In the genomic region with DNA sequence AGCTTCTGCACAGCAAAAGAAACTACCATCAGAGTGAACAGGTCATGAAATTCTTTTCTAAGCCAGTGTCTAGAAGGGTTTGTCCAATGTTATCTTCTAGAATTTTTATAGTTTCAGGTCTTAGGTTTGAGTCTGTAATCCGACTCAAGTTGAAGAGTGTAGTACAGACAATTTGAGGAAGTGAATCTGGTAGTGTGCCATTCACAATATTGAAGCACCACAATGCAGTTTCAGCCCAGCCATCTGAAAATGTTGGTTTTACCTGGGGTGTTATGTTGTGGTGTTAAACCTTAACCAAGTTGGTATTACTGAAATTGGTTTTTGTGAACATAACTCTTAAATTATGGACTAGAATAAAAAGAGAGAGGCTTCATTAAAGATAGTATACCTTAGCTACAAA, we compare ENCODE assay signal across 18 cellular contexts.
A peak's percentile ranks its signal among the peaks of the same experiment; 100 is the strongest.
DNase-seq lines count a peak whose midpoint lies in the region; ATAC-seq, FAIRE-seq and TF ChIP-seq lines count a peak whose summit lies in the region.
"Had no signal": no experiment of that assay in that cellular context is flagged by ENCODE, and none has a peak within 500 bp of the region (broad histone marks: within the 10 kb centered on the region; RNA-seq: fewer than 3 reads in every experiment).

No MANE protein-coding gene starts in this region.

- no TSS peak for BruUV-seq in GM12878 (replicated peaks; lab: Mats Ljungman, UMichigan)

- no peaks in the 10 kb centered on the region for H3K79me2 ChIP-seq in GM12878 (ENCODE audit: control insufficient read depth, insufficient read depth, low read length)

- CTCF ChIA-PET in GM12878 (lab: Yijun Ruan, JAX) (no interaction called here), T-cell (lab: Charles Lee) (no interaction called here)

- TF ChIP-seq POLR2A in GM12878 (IDR thresholded peaks at IDR 0.05; ENCODE audit: low read depth, low read length) (no peak), heart left ventricle (IDR thresholded peaks at IDR 0.05) (no peak)

- H3K4me3 Mint-ChIP-seq in T-cell = no peak overlapping the region
- H3K4me3 Mint-ChIP-seq: immature natural killer cell, mesothelial cell of epicardium, WTC11 had no signal

- H3K27me3 ChIP-seq in GM12878 (replicated peaks in 1 of 2; ENCODE audit: control insufficient read depth in 2 of 2, insufficient read depth in 2 of 2, low read length in 1 of 2) = no peaks in the 10 kb centered on the region
- H3K27me3 ChIP-seq in heart left ventricle = no peaks in the 10 kb centered on the region
- H3K27me3 ChIP-seq: gastrocnemius medialis had no signal

- H3K4me1 ChIP-seq in GM12878 (ENCODE audit: control insufficient read depth, insufficient read depth, low read length) (no peaks in the 10 kb centered on the region), heart left ventricle (no peaks in the 10 kb centered on the region)
- H3K4me1 ChIP-seq: HAP-1 had no signal

- in situ Hi-C loops in GM12878 (cut with MboI) = no loop called here

- H3K9ac ChIP-seq in GM12878 (ENCODE audit: control insufficient read depth, insufficient read depth, low read length) = no peak overlapping the region

- RAD21 ChIA-PET in GM12878 (lab: Charles Lee; ENCODE audit: unreplicated experiment) = no interaction called here

- intact Hi-C loops in GM12878 (cut with micrococcal nuclease; ENCODE audit: unreplicated experiment) (no loop called here), heart left ventricle (cut with DNase I) (no loop called here)

- TF ChIP-seq CTCF in GM12878 (IDR thresholded peaks at IDR 0.05 in 2 of 3, conservative IDR thresholded peaks at IDR 0.05 in 1 of 3; ENCODE audit: control insufficient read depth in 2 of 3, extremely low read depth in 1 of 3, insufficient read depth in 1 of 3, low read depth in 3 of 3, low read length in 3 of 3) = no peak
- TF ChIP-seq CTCF in heart left ventricle (IDR thresholded peaks at IDR 0.05) = no peak

- no peaks in the 10 kb centered on the region for H3K36me3 Mint-ChIP-seq in T-cell
- H3K36me3 Mint-ChIP-seq: immature natural killer cell had no signal

- DNase-seq in GM12878 (ENCODE audit: low read depth, low spot score) = peak; percentile 9
- DNase-seq in heart left ventricle = no peak
- no peak for DNase-seq in T-cell
- DNase-seq in retina = no peak
- DNase-seq: activated CD8-positive, alpha-beta memory T cell treated with anti-CD3 and anti-CD28 coated beads, Interleukin-2, amount 50 U/mL, for 4 hours; activated naive CD4-positive, alpha-beta T cell treated with anti-CD3 and anti-CD28 coated beads, Interleukin-2, amount 50 U/mL, for 16 hours; C1 segment of cervical spinal cord; gastrocnemius medialis; immature natural killer cell; nucleus accumbens had no signal

- FAIRE-seq in GM12878 (lab: Jason Lieb, UNC) = no peak
- FAIRE-seq: bronchial epithelial cell had no signal

- H3K4me3 ChIP-seq in GM12878 (no peak overlapping the region), heart left ventricle (no peak overlapping the region)
- H3K4me3 ChIP-seq: gastrocnemius medialis, HAP-1, skin epidermis had no signal

- peaks cover 0 to 4% of the 10 kb centered on the region in 2 donors for H3K27me3 Mint-ChIP-seq in T-cell

- 0% methylated on average over 1 of the region's 1 CpG for WGBS in GM12878 (ENCODE audit: insufficient coverage, insufficient replicate concordance, low lambda C conversion rate, missing lambda C conversion rate)
- WGBS in heart left ventricle, 4 donors = 48 to 62% (median 57%) methylated on average over 1 of the region's 1 CpG

- H4K20me1 ChIP-seq in GM12878 (ENCODE audit: control insufficient read depth, insufficient read depth) = no peaks in the 10 kb centered on the region

- H3K36me3 ChIP-seq in GM12878 (ENCODE audit: control insufficient read depth in 2 of 2, insufficient read depth in 2 of 2, low read length in 1 of 2) = no peaks in the 10 kb centered on the region
- no peaks in the 10 kb centered on the region for H3K36me3 ChIP-seq in heart left ventricle
- H3K36me3 ChIP-seq: gastrocnemius medialis, HAP-1 had no signal

- TF ChIP-seq EP300 in GM12878 (IDR thresholded peaks at IDR 0.05; ENCODE audit: borderline replicate concordance in 1 of 2, control insufficient read depth in 1 of 2, low read depth in 2 of 2, low read length in 2 of 2) = no peak

- no peak overlapping the region for H3K27ac Mint-ChIP-seq in T-cell
- H3K27ac Mint-ChIP-seq: immature natural killer cell, mesothelial cell of epicardium, WTC11 had no signal

- TF ChIP-seq RAD21 in GM12878 (IDR thresholded peaks at IDR 0.05; ENCODE audit: insufficient read depth, low read depth, low read length) = no peak

- H3K9me3 Mint-ChIP-seq in T-cell = no peaks in the 10 kb centered on the region

- H3K4me2 ChIP-seq in GM12878 (ENCODE audit: control insufficient read depth, insufficient read depth) = no peak overlapping the region

- POLR2A ChIA-PET in GM12878 (lab: Charles Lee) = no interaction called here
- POLR2A ChIA-PET in T-cell (lab: Charles Lee) = no interaction called here

- H3K9me3 ChIP-seq in GM12878 (replicated peaks; ENCODE audit: control insufficient read depth, insufficient read depth, low read length) = no peaks in the 10 kb centered on the region
- no peaks in the 10 kb centered on the region for H3K9me3 ChIP-seq in heart left ventricle
- H3K9me3 ChIP-seq: gastrocnemius medialis, HAP-1 had no signal

- H3K27ac ChIP-seq in GM12878 (ENCODE audit: control insufficient read depth, insufficient read depth) (no peak overlapping the region), heart left ventricle (no peak overlapping the region)
- H3K27ac ChIP-seq: gastrocnemius medialis, skin epidermis had no signal

- no peak overlapping the region for H2AFZ ChIP-seq in GM12878 (ENCODE audit: control insufficient read depth, low read depth, low read length)

- SMC1A ChIA-PET in GM12878 (lab: Charles Lee; ENCODE audit: uncharacterized antibody, unreplicated experiment) = interaction anchor here (0.6 kb wide), 1 partner anchor 338 kb away, joined by 3 read pairs; no protein-coding TSS in a partner anchor

- H3K4me1 Mint-ChIP-seq in T-cell = no peaks in the 10 kb centered on the region
- H3K4me1 Mint-ChIP-seq: immature natural killer cell had no signal

- peak; percentile 98 for ATAC-seq in GM18907 (IDR thresholded peaks at IDR 0.05; ENCODE audit: unreplicated experiment)
- peak; percentile 50 for ATAC-seq in GM21619 (IDR thresholded peaks at IDR 0.05; ENCODE audit: unreplicated experiment)
- ATAC-seq in HG03175 (IDR thresholded peaks at IDR 0.05; ENCODE audit: unreplicated experiment) = peak; percentile 81
- ATAC-seq in GM12878 = peak; percentile 71
- ATAC-seq in heart left ventricle = no peak
- ATAC-seq in T-cell (replicated peaks in 1 of 4) = no peak
- ATAC-seq: gastrocnemius medialis, WTC11 had no signal

TF ChIP-seq in GM12878, 131 proteins besides CTCF, POLR2A, EP300 and RAD21 (continues in another document):
- TF ChIP-seq RUNX3 (IDR thresholded peaks at IDR 0.05; ENCODE audit: low read length) (peak; percentile 35; the same call in 1 of the 2 replicates), SPI1 (IDR thresholded peaks at IDR 0.05; ENCODE audit: borderline replicate concordance, insufficient read depth, low read depth, low read length) (peak; percentile 82), SP1 (IDR thresholded peaks at IDR 0.05; ENCODE audit: low read depth, low read length) (no peak)
- TF ChIP-seq, protein P1, sequence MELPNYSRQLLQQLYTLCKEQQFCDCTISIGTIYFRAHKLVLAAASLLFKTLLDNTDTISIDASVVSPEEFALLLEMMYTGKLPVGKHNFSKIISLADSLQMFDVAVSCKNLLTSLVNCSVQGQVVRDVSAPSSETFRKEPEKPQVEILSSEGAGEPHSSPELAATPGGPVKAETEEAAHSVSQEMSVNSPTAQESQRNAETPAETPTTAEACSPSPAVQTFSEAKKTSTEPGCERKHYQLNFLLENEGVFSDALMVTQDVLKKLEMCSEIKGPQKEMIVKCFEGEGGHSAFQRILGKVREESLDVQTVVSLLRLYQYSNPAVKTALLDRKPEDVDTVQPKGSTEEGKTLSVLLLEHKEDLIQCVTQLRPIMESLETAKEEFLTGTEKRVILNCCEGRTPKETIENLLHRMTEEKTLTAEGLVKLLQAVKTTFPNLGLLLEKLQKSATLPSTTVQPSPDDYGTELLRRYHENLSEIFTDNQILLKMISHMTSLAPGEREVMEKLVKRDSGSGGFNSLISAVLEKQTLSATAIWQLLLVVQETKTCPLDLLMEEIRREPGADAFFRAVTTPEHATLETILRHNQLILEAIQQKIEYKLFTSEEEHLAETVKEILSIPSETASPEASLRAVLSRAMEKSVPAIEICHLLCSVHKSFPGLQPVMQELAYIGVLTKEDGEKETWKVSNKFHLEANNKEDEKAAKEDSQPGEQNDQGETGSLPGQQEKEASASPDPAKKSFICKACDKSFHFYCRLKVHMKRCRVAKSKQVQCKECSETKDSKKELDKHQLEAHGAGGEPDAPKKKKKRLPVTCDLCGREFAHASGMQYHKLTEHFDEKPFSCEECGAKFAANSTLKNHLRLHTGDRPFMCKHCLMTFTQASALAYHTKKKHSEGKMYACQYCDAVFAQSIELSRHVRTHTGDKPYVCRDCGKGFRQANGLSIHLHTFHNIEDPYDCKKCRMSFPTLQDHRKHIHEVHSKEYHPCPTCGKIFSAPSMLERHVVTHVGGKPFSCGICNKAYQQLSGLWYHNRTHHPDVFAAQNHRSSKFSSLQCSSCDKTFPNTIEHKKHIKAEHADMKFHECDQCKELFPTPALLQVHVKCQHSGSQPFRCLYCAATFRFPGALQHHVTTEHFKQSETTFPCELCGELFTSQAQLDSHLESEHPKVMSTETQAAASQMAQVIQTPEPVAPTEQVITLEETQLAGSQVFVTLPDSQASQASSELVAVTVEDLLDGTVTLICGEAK (IDR thresholded peaks at IDR 0.05; ENCODE audit: borderline replicate concordance) = no peak
- TF ChIP-seq, protein P2, sequence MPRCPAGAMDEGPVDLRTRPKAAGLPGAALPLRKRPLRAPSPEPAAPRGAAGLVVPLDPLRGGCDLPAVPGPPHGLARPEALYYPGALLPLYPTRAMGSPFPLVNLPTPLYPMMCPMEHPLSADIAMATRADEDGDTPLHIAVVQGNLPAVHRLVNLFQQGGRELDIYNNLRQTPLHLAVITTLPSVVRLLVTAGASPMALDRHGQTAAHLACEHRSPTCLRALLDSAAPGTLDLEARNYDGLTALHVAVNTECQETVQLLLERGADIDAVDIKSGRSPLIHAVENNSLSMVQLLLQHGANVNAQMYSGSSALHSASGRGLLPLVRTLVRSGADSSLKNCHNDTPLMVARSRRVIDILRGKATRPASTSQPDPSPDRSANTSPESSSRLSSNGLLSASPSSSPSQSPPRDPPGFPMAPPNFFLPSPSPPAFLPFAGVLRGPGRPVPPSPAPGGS (IDR thresholded peaks at IDR 0.05; ENCODE audit: borderline replicate concordance, insufficient read depth, low read depth, low read length, poor library complexity, severe bottlenecking) = no peak

Comparison
In these comparisons a context has a peak if more than half of its experiments do, and no peak if none do; other contexts are left out.
1. ATAC-seq: peak in GM18907 (single experiment), GM21619 (single experiment), HG03175 (single experiment) and GM12878 (single experiment); none in heart left ventricle (0 of 4) and T-cell (0 of 4).